Comparison of ENCODE assay signal across 3 cellular contexts in genomic region chr2:228548230-228548629, GRCh38.
TF ChIP-seq lines count a peak whose summit lies in the region.

No MANE protein-coding gene starts in this region.

TF ChIP-seq in SK-N-SH, 30 proteins besides CTCF, POLR2A, EP300 and RAD21 (continued from another document and continues in another):
- TF ChIP-seq, protein P1, sequence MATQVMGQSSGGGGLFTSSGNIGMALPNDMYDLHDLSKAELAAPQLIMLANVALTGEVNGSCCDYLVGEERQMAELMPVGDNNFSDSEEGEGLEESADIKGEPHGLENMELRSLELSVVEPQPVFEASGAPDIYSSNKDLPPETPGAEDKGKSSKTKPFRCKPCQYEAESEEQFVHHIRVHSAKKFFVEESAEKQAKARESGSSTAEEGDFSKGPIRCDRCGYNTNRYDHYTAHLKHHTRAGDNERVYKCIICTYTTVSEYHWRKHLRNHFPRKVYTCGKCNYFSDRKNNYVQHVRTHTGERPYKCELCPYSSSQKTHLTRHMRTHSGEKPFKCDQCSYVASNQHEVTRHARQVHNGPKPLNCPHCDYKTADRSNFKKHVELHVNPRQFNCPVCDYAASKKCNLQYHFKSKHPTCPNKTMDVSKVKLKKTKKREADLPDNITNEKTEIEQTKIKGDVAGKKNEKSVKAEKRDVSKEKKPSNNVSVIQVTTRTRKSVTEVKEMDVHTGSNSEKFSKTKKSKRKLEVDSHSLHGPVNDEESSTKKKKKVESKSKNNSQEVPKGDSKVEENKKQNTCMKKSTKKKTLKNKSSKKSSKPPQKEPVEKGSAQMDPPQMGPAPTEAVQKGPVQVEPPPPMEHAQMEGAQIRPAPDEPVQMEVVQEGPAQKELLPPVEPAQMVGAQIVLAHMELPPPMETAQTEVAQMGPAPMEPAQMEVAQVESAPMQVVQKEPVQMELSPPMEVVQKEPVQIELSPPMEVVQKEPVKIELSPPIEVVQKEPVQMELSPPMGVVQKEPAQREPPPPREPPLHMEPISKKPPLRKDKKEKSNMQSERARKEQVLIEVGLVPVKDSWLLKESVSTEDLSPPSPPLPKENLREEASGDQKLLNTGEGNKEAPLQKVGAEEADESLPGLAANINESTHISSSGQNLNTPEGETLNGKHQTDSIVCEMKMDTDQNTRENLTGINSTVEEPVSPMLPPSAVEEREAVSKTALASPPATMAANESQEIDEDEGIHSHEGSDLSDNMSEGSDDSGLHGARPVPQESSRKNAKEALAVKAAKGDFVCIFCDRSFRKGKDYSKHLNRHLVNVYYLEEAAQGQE (IDR thresholded peaks at IDR 0.05; ENCODE audit: low read depth, low read length) = no peak
- TF ChIP-seq FOXJ3 (CRISPR knock-in tag; IDR thresholded peaks at IDR 0.05) = no peak
- no peak for TF ChIP-seq MXI1 (IDR thresholded peaks at IDR 0.05; ENCODE audit: low read depth, low read length)
- peak; percentile 27; the same call in 1 of the 2 replicates for TF ChIP-seq FOSL2 (IDR thresholded peaks at IDR 0.05; ENCODE audit: borderline replicate concordance, low read depth)
- TF ChIP-seq PBX3 (IDR thresholded peaks at IDR 0.05) = peak; percentile 21; the same call in 1 of the 2 replicates
- TF ChIP-seq GABPA (IDR thresholded peaks at IDR 0.05; ENCODE audit: low read depth) = no peak
- no peak for TF ChIP-seq POLR2AphosphoS5 (IDR thresholded peaks at IDR 0.05; ENCODE audit: low read depth, low read length)
- no peak for TF ChIP-seq SMC3 (IDR thresholded peaks at IDR 0.05; ENCODE audit: low read depth, low read length)
- TF ChIP-seq USF2 (IDR thresholded peaks at IDR 0.05; ENCODE audit: borderline replicate concordance, low read depth, low read length) = no peak
- TF ChIP-seq NFIC (IDR thresholded peaks at IDR 0.05; ENCODE audit: borderline replicate concordance) = no peak
- no peak for TF ChIP-seq TAF1 (IDR thresholded peaks at IDR 0.05; ENCODE audit: borderline replicate concordance, low read depth, low read length)
- TF ChIP-seq, protein P2, sequence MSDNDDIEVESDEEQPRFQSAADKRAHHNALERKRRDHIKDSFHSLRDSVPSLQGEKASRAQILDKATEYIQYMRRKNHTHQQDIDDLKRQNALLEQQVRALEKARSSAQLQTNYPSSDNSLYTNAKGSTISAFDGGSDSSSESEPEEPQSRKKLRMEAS (IDR thresholded peaks at IDR 0.05; ENCODE audit: low read depth) = no peak
- TF ChIP-seq MEF2A (IDR thresholded peaks at IDR 0.05; ENCODE audit: borderline replicate concordance, low read depth) = no peak
- TF ChIP-seq EZH2phosphoT487 (IDR thresholded peaks at IDR 0.05; ENCODE audit: borderline replicate concordance, low read depth) = no peak
- peak; percentile 15; the same call in 1 of the 2 replicates for TF ChIP-seq YY1 (IDR thresholded peaks at IDR 0.05; ENCODE audit: low read depth)
- TF ChIP-seq ELF1 (IDR thresholded peaks at IDR 0.05) = no peak
- TF ChIP-seq RFX5 (IDR thresholded peaks at IDR 0.05; ENCODE audit: low read length) = no peak

TF ChIP-seq in SK-N-SH treated with all-trans-retinoic acid at 6 μM for 48 hours, 23 proteins besides CTCF, POLR2A, EP300 and RAD21 (continued from another document):
- TF ChIP-seq, protein P3, sequence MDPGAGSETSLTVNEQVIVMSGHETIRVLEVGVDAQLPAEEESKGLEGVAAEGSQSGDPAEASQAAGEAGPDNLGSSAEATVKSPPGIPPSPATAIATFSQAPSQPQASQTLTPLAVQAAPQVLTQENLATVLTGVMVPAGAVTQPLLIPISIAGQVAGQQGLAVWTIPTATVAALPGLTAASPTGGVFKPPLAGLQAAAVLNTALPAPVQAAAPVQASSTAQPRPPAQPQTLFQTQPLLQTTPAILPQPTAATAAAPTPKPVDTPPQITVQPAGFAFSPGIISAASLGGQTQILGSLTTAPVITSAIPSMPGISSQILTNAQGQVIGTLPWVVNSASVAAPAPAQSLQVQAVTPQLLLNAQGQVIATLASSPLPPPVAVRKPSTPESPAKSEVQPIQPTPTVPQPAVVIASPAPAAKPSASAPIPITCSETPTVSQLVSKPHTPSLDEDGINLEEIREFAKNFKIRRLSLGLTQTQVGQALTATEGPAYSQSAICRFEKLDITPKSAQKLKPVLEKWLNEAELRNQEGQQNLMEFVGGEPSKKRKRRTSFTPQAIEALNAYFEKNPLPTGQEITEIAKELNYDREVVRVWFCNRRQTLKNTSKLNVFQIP (CRISPR knock-in tag; IDR thresholded peaks at IDR 0.05; ENCODE audit: borderline replicate concordance, low read depth) = no peak
- no peak for TF ChIP-seq ESRRG (CRISPR knock-in tag; IDR thresholded peaks at IDR 0.05)
- no peak for TF ChIP-seq RARB (CRISPR knock-in tag; IDR thresholded peaks at IDR 0.05)
- no peak for TF ChIP-seq BACH2 (CRISPR knock-in tag; IDR thresholded peaks at IDR 0.05; ENCODE audit: borderline replicate concordance)
- TF ChIP-seq CSDC2 (CRISPR knock-in tag; IDR thresholded peaks at IDR 0.05) = no peak
- no peak for TF ChIP-seq GLIS3 (CRISPR knock-in tag; IDR thresholded peaks at IDR 0.05)
- TF ChIP-seq, protein P4, sequence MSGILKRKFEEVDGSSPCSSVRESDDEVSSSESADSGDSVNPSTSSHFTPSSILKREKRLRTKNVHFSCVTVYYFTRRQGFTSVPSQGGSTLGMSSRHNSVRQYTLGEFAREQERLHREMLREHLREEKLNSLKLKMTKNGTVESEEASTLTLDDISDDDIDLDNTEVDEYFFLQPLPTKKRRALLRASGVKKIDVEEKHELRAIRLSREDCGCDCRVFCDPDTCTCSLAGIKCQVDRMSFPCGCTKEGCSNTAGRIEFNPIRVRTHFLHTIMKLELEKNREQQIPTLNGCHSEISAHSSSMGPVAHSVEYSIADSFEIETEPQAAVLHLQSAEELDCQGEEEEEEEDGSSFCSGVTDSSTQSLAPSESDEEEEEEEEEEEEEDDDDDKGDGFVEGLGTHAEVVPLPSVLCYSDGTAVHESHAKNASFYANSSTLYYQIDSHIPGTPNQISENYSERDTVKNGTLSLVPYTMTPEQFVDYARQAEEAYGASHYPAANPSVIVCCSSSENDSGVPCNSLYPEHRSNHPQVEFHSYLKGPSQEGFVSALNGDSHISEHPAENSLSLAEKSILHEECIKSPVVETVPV (CRISPR knock-in tag; IDR thresholded peaks at IDR 0.05) = no peak

TF ChIP-seq in WTC11, 78 proteins besides CTCF, POLR2A, EP300 and RAD21 (continued from another document):
- TF ChIP-seq, protein P5, sequence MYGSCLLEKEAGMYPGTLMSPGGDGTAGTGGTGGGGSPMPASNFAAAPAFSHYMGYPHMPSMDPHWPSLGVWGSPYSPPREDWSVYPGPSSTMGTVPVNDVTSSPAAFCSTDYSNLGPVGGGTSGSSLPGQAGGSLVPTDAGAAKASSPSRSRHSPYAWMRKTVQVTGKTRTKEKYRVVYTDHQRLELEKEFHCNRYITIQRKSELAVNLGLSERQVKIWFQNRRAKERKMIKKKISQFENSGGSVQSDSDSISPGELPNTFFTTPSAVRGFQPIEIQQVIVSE (CRISPR knock-in tag; IDR thresholded peaks at IDR 0.05; ENCODE audit: borderline replicate concordance) = no peak
- TF ChIP-seq NR2C2 (CRISPR knock-in tag; IDR thresholded peaks at IDR 0.05) = no peak
